Comparison of ENCODE assay signal across 1 cellular context in genomic region chr5:134124289-134125194, GRCh38.
TF ChIP-seq lines count a peak whose summit lies in the region.

No MANE protein-coding gene starts in this region.

TF ChIP-seq in GM12878, 131 proteins besides CTCF, POLR2A, EP300 and RAD21:
- TF ChIP-seq EED (IDR thresholded peaks at IDR 0.05; ENCODE audit: low read depth) (0 out of 2 replicates have a peak, but pooled peaks have one; percentile 7), RELA (IDR thresholded peaks at IDR 0.05; ENCODE audit: borderline replicate concordance, partially characterized antibody) (no peak), SMARCA5 (IDR thresholded peaks at IDR 0.05) (0 out of 2 replicates have a peak, but pooled peaks have one; percentile 18), MEF2B (IDR thresholded peaks at IDR 0.05; ENCODE audit: partially characterized antibody, poor library complexity, severe bottlenecking) (peak; percentile 57), CHD1 (IDR thresholded peaks at IDR 0.05; ENCODE audit: low read depth, low read length) (0 out of 2 replicates have a peak, but pooled peaks have one; percentile 41), TBL1XR1 (IDR thresholded peaks at IDR 0.05; ENCODE audit: low read depth, low read length) (no peak), EZH2 (IDR thresholded peaks at IDR 0.05; ENCODE audit: borderline replicate concordance, control insufficient read depth, low read depth, low read length) (no peak), GABPA (IDR thresholded peaks at IDR 0.05; ENCODE audit: low read depth) (no peak)
- TF ChIP-seq, protein P1, sequence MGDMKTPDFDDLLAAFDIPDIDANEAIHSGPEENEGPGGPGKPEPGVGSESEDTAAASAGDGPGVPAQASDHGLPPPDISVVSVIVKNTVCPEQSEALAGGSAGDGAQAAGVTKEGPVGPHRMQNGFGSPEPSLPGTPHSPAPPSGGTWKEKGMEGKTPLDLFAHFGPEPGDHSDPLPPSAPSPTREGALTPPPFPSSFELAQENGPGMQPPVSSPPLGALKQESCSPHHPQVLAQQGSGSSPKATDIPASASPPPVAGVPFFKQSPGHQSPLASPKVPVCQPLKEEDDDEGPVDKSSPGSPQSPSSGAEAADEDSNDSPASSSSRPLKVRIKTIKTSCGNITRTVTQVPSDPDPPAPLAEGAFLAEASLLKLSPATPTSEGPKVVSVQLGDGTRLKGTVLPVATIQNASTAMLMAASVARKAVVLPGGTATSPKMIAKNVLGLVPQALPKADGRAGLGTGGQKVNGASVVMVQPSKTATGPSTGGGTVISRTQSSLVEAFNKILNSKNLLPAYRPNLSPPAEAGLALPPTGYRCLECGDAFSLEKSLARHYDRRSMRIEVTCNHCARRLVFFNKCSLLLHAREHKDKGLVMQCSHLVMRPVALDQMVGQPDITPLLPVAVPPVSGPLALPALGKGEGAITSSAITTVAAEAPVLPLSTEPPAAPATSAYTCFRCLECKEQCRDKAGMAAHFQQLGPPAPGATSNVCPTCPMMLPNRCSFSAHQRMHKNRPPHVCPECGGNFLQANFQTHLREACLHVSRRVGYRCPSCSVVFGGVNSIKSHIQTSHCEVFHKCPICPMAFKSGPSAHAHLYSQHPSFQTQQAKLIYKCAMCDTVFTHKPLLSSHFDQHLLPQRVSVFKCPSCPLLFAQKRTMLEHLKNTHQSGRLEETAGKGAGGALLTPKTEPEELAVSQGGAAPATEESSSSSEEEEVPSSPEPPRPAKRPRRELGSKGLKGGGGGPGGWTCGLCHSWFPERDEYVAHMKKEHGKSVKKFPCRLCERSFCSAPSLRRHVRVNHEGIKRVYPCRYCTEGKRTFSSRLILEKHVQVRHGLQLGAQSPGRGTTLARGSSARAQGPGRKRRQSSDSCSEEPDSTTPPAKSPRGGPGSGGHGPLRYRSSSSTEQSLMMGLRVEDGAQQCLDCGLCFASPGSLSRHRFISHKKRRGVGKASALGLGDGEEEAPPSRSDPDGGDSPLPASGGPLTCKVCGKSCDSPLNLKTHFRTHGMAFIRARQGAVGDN (IDR thresholded peaks at IDR 0.05) = peak; percentile 16; the same call in 1 of the 2 replicates
- TF ChIP-seq, protein P2, sequence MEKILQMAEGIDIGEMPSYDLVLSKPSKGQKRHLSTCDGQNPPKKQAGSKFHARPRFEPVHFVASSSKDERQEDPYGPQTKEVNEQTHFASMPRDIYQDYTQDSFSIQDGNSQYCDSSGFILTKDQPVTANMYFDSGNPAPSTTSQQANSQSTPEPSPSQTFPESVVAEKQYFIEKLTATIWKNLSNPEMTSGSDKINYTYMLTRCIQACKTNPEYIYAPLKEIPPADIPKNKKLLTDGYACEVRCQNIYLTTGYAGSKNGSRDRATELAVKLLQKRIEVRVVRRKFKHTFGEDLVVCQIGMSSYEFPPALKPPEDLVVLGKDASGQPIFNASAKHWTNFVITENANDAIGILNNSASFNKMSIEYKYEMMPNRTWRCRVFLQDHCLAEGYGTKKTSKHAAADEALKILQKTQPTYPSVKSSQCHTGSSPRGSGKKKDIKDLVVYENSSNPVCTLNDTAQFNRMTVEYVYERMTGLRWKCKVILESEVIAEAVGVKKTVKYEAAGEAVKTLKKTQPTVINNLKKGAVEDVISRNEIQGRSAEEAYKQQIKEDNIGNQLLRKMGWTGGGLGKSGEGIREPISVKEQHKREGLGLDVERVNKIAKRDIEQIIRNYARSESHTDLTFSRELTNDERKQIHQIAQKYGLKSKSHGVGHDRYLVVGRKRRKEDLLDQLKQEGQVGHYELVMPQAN (conservative IDR thresholded peaks at IDR 0.05) = no peak
